8 cellular contexts compared by ENCODE assay signal in the genomic region with DNA sequence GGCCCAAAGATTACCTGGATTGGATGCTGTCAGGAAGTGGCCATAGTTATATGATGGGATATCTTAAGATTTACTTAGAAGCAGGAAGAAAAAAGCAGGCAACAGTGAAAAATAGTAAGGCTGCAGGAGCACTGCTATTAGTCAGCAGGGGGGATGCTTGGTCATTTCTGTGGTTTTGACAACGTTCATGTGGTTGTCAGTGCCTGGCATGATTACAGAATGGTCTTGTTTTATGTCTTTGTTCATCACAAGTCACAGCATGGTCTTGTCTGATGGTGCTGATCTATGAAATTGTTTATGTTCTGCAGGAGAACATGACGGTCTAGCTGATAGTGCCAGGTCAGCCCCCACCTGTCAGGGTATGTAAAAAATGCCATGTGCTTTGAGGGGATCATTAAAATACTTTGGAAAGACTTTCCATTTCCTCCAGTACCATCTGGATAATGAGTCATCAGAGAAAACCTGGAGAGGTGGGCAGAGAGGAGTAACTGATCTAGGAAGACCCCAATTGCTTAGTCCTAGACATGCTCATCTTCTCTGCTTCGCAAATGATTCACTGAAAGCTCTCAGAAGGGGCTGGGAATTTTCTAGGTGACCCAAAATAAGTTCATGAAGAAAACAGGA. TPM values are rescaled to one million over a fixed set of nuclear protein-coding genes. Genes with fewer than 3 reads are reported as not detected.
A peak's percentile ranks its signal among the peaks of the same experiment; 100 is the strongest.
DNase-seq lines count a peak whose midpoint lies in the region; ATAC-seq and TF ChIP-seq lines count a peak whose summit lies in the region.

No MANE protein-coding gene starts in this region.

- no peak overlapping the region for H3K4me3 ChIP-seq in fibroblast of pulmonary artery (replicated peaks; ENCODE audit: low read depth, low read length)

- intact Hi-C loops in cardiac septum (cut with DNase I) = no loop called here

- TF ChIP-seq CTCF in fibroblast of pulmonary artery (IDR thresholded peaks at IDR 0.05; ENCODE audit: low read length, missing control alignments) = no peak

- ATAC-seq in GM21529 (IDR thresholded peaks at IDR 0.05; ENCODE audit: unreplicated experiment) = peak; percentile 79
- no peak for ATAC-seq in HG02840 (IDR thresholded peaks at IDR 0.05; ENCODE audit: low FRiP score, unreplicated experiment)

- DNase-seq in EH (ENCODE audit: low read depth) = peak; percentile 88
- DNase-seq in NCI-H69 (lab: John Stamatoyannopoulos, UW) = peak; percentile 19
- DNase-seq in fibroblast of pulmonary artery (ENCODE audit: low read depth) = peak; percentile 81
- DNase-seq in superior temporal gyrus (ENCODE audit: extremely low spot score) = no peak
- DNase-seq in NCI-H446 treated with DMSO at 0.1 percent for 48 hours (lab: John Stamatoyannopoulos, UW) = no peak
- no peak for DNase-seq in cardiac septum (ENCODE audit: low spot score)

RNA-seq across cellular contexts. Expression of a gene that starts 48.5 kb away (rescaled TPM):
- total RNA-seq in cardiac septum = 28.9 TPM

RNA-seq across cellular contexts. Expression of a gene that starts 49.5 kb away (rescaled TPM):
- total RNA-seq in cardiac septum = 0.32 TPM

Comparison
In these comparisons a context has a peak if more than half of its experiments do, and no peak if none do; other contexts are left out.
1. DNase-seq: peak in EH (single experiment), NCI-H69 (single experiment) and fibroblast of pulmonary artery (single experiment); none in superior temporal gyrus (single experiment), NCI-H446 treated with DMSO at 0.1 percent for 48 hours (single experiment) and cardiac septum (single experiment).